ENCODE assay signal across 12 cellular contexts in the genomic region with DNA sequence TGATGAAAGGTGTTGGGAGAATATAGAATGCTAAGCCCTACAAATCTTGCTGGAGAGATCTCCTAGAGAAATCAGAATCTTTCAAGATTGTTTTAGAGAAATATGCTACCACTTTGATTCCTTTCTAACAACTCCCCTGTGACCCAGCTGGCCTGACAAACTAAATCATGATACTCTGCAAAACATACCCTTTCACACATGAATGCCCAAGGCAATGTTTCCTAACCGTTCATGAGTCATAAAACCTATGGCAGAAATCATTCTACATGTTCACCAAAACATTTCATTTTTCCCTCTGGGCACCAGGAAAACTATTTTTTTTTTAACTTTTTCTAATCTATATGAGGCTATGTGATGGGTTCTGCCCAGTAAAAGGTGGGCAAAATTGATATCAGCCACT.
DNase-seq lines count a peak whose midpoint lies in the region; ATAC-seq lines count a peak whose summit lies in the region.
"Had no signal": no experiment of that assay in that cellular context is flagged by ENCODE, and none has a peak within 500 bp of the region (broad histone marks: within the 10 kb centered on the region; RNA-seq: fewer than 3 reads in every experiment).

No MANE protein-coding gene starts in this region.

- H3K9ac ChIP-seq in subcutaneous abdominal adipose tissue (ENCODE audit: low read length in 5 of 5), result no peak overlapping the region
- H3K9ac ChIP-seq: parathyroid adenoma had no signal

- H3K4me3 ChIP-seq in subcutaneous abdominal adipose tissue (ENCODE audit: low read depth in 1 of 5, low read length in 5 of 5), result no peak overlapping the region
- H3K4me3 ChIP-seq: heart right ventricle had no signal

- ATAC-seq in HG03108 (IDR thresholded peaks at IDR 0.05; ENCODE audit: unreplicated experiment), result no peak
- ATAC-seq: heart right ventricle had no signal

- no peaks in the 10 kb centered on the region for H3K9me3 ChIP-seq in subcutaneous abdominal adipose tissue (ENCODE audit: control insufficient read depth in 5 of 5, low read length in 5 of 5)
- H3K9me3 ChIP-seq: heart right ventricle had no signal

- no peaks in the 10 kb centered on the region for H3K27me3 ChIP-seq in subcutaneous abdominal adipose tissue (ENCODE audit: control insufficient read depth in 5 of 5, insufficient read depth in 4 of 5, low read length in 5 of 5)
- H3K27me3 ChIP-seq: heart right ventricle had no signal

- DNase-seq in LHCN-M2 (ENCODE audit: low read depth), result peak; percentile 32
- peak; percentile 62 for DNase-seq in amniotic stem cell (lab: John Stamatoyannopoulos, UW)
- peak; percentile 71 for DNase-seq in glomerular visceral epithelial cell (ENCODE audit: extremely low spot score)
- DNase-seq in SKM-1 (lab: John Stamatoyannopoulos, UW; ENCODE audit: unreplicated experiment), result no peak
- DNase-seq in AML-193 (lab: John Stamatoyannopoulos, UW), result no peak
- DNase-seq: heart right ventricle, NCI-H2029 treated with DMSO at 0.1 percent for 48 hours, NCI-H82, Right ventricle myocardium superior had no signal

- peak overlapping the region; percentile 55 for H3K27ac ChIP-seq in subcutaneous abdominal adipose tissue (ENCODE audit: low read depth, low read length)
- H3K27ac ChIP-seq: heart right ventricle, parathyroid adenoma had no signal

- H3K4me1 ChIP-seq in subcutaneous abdominal adipose tissue (ENCODE audit: control insufficient read depth in 5 of 5, insufficient read depth in 5 of 5, low read length in 5 of 5), result peaks cover 0 to 12% (median 3%) of the 10 kb centered on the region in 5 donors
- H3K4me1 ChIP-seq: parathyroid adenoma had no signal

- H3K36me3 ChIP-seq in subcutaneous abdominal adipose tissue (ENCODE audit: control insufficient read depth in 5 of 5, insufficient read depth in 5 of 5, low read length in 5 of 5), result no peaks in the 10 kb centered on the region
- H3K36me3 ChIP-seq: heart right ventricle had no signal

Comparison
In these comparisons a context has a peak if more than half of its experiments do, and no peak if none do; other contexts are left out.
1. DNase-seq: peak in LHCN-M2 (single experiment), amniotic stem cell (single experiment) and glomerular visceral epithelial cell (single experiment); none in SKM-1 (single experiment) and AML-193 (0 of 2).